ENCODE assay signal across 11 cellular contexts in the genomic region with DNA sequence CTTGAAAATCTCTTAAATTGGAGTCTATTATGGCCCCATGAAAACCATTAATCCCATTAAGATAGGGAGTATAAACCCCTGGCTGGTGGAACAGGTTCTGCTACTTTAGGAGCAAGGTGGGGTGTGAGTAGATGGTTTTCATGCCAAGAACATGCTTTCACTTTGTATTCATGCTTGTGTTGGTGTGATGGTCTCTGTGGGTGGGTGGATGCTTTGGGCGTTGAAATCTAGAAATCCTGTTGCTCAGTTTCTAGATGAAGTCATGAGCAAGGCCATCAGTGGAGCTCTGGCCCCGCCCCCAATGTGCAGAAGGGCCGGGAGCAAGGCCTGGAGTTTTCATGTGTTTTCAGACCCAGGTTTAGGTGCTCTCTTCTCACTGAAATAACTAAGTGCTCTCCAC. TPM values are rescaled to one million over a fixed set of nuclear protein-coding genes. Genes with fewer than 3 reads are reported as not detected.
DNase-seq lines count a peak whose midpoint lies in the region; ATAC-seq, FAIRE-seq and TF ChIP-seq lines count a peak whose summit lies in the region.
"Had no signal": no experiment of that assay in that cellular context is flagged by ENCODE, and none has a peak within 500 bp of the region (broad histone marks: within the 10 kb centered on the region; RNA-seq: fewer than 3 reads in every experiment).

No MANE protein-coding gene starts in this region.

- H4K20me1 ChIP-seq in mammary epithelial cell (ENCODE audit: insufficient read depth, low read length) = no peaks in the 10 kb centered on the region

- 29% methylated on average over 1 of the region's 3 CpGs for WGBS in mammary epithelial cell (ENCODE audit: low coverage, missing lambda C conversion rate)

- H3K27me3 ChIP-seq in mammary epithelial cell (ENCODE audit: insufficient read depth, low read length) = no peaks in the 10 kb centered on the region

- H3K79me2 ChIP-seq in mammary epithelial cell (ENCODE audit: insufficient read depth, low read length) = peaks cover 3% of the 10 kb centered on the region

- peaks cover 32% of the 10 kb centered on the region for H3K4me1 ChIP-seq in mammary epithelial cell (ENCODE audit: insufficient read depth, low read length)

- H3K9ac ChIP-seq in mammary epithelial cell (ENCODE audit: insufficient read depth, low read length) = no peak overlapping the region

- H3K9me3 ChIP-seq in mammary epithelial cell (replicated peaks; ENCODE audit: insufficient read depth, low read length) = no peaks in the 10 kb centered on the region

- no peak overlapping the region for H3K4me2 ChIP-seq in mammary epithelial cell (ENCODE audit: insufficient read depth, low read depth, low read length)

- no peak for TF ChIP-seq POLR2A in GM12891 (IDR thresholded peaks at IDR 0.05; ENCODE audit: low read depth, low read length)

- H2AFZ ChIP-seq in mammary epithelial cell (ENCODE audit: low read depth, low read length) = no peak overlapping the region

- in situ Hi-C loops in mammary epithelial cell (cut with MboI; ENCODE audit: low sequenced_read_pairs in 2 of 2) = no loop called here

- no TSS peak for BruUV-seq in mammary epithelial cell (replicated peaks; lab: Mats Ljungman, UMichigan)

- CTCF ChIA-PET in mammary epithelial cell (lab: Charles Lee; ENCODE audit: low non-redundant PET) = no interaction called here

- no peak overlapping the region for H3K27ac ChIP-seq in mammary epithelial cell (ENCODE audit: insufficient read depth, low read depth, low read length)

- dilution Hi-C loops in mammary epithelial cell (cut with HindIII; ENCODE audit: low sequenced_read_pairs) = no loop called here

- DNase-seq in GM12891 (ENCODE audit: insufficient read length, low spot score) (no peak), NCI-H510A treated with DMSO at 0.1 percent for 48 hours (lab: John Stamatoyannopoulos, UW) (peak; percentile 27), mammary epithelial cell (peak; percentile 78), activated gamma-delta T cell treated with Interleukin-2 at 50 U/mL for 16 hours (no peak), NCI-H82 (lab: John Stamatoyannopoulos, UW) (no peak), GOT3 (lab: John Stamatoyannopoulos, UW) (no peak)
- peak; percentile 73 for DNase-seq in stimulated activated CD4-positive, alpha-beta T cell treated with anti-CD3 and anti-CD28 coated beads, Interleukin-15, amount 100 ng/mL, for 24 hours
- DNase-seq: HFFc6, NCI-H1048 had no signal

- H3K4me3 ChIP-seq in mammary epithelial cell (replicated peaks in 1 of 3; ENCODE audit: insufficient read depth in 1 of 3, low read depth in 2 of 3, low read length in 3 of 3) = no peak overlapping the region

- peak; percentile 80 for FAIRE-seq in GM12891 (lab: Jason Lieb, UNC)
- FAIRE-seq: TTC549 had no signal

- no peak for ATAC-seq in GM19397 (IDR thresholded peaks at IDR 0.05; ENCODE audit: unreplicated experiment)

- no peak for TF ChIP-seq CTCF in mammary epithelial cell (conservative IDR thresholded peaks at IDR 0.05 in 1 of 2, IDR thresholded peaks at IDR 0.05 in 1 of 2; ENCODE audit: extremely low read depth in 1 of 2, insufficient read depth in 1 of 2, low read depth in 1 of 2, low read length in 2 of 2)

- H3K36me3 ChIP-seq in mammary epithelial cell (ENCODE audit: insufficient read depth, low read length) = peaks cover 26% of the 10 kb centered on the region

- intact Hi-C loops in mammary epithelial cell (cut with micrococcal nuclease) = no loop called here

TF ChIP-seq in GM12891, 5 proteins besides CTCF, POLR2A, EP300 and RAD21:
- TF ChIP-seq PAX5 (IDR thresholded peaks at IDR 0.05; ENCODE audit: insufficient read depth, low read length, severe bottlenecking) (no peak), POU2F2 (IDR thresholded peaks at IDR 0.05; ENCODE audit: low read depth, low read length) (peak; percentile 30; the same call in 1 of the 2 replicates), TAF1 (IDR thresholded peaks at IDR 0.05; ENCODE audit: low read depth, low read length) (no peak)

RNA-seq across cellular contexts. Expression of gene PLD6, which starts 20.1 kb away (rescaled TPM):
- 5.8 TPM for polyA plus RNA-seq in GM12891 (2012; ENCODE audit: low read depth, missing spikeins)
- 1 to 10 TPM; 1.8 to 4.3 TPM for total RNA-seq in mammary epithelial cell
- 1.7 TPM for polyA plus RNA-seq in mammary epithelial cell
- polyA minus RNA-seq in mammary epithelial cell = not detected

RNA-seq across cellular contexts. Expression of gene FLCN, which starts 50.9 kb away (rescaled TPM):
- polyA plus RNA-seq in GM12891 (2012; ENCODE audit: low read depth, missing spikeins) = 9.8 TPM
- 10 to 100 TPM; 41.7 to 59.0 TPM for total RNA-seq in mammary epithelial cell
- 10.5 TPM for polyA plus RNA-seq in mammary epithelial cell
- 58.9 TPM for polyA minus RNA-seq in mammary epithelial cell

Comparison
In these comparisons a context has a peak if more than half of its experiments do, and no peak if none do; other contexts are left out.
1. DNase-seq: peak in NCI-H510A treated with DMSO at 0.1 percent for 48 hours (single experiment), mammary epithelial cell (single experiment) and stimulated activated CD4-positive, alpha-beta T cell treated with anti-CD3 and anti-CD28 coated beads, Interleukin-15, amount 100 ng/mL, for 24 hours (single experiment); none in GM12891 (single experiment), activated gamma-delta T cell treated with Interleukin-2 at 50 U/mL for 16 hours (single experiment), NCI-H82 (single experiment) and GOT3 (single experiment).